ENCODE assay signal across 14 cellular contexts in the genomic region with DNA sequence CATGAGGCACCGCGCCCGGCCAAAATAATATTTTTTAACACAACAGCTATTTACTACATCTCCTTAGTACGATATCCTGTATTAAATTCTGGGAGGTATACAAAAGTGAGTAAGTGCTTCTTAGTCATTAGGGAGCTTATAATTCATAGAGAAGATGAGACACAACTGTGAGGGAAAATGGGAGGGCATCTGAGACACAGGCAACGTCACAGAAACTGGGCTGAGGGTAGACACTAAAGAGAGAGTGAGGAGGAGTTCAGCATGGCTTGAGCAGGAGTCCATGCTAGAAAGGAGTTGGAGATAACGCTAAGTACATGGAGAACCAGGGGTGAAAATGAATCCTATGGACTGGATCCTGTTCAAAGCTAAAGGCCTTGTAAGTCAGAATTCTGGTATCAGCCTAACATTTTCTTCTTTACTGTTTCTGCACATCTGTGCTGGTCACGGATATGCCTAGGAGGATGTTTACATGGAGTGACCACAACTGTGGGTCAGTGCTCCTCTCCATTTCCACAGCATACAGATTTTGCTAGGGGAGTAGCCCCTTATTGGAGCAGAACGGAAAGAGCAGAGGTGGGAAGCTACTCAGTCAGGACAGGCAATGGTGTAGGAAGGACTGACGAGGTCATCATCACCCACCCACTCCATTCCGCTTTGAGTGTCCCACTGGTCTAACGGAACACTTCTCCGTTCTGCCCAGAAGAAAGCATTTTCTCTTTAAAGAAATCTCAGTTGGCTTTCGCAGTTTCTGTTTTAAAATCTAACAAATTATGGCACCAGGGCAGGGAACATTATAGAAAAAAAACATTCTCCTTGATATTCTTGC.
"Had no signal": no experiment of that assay in that cellular context is flagged by ENCODE, and none has a peak within 500 bp of the region (broad histone marks: within the 10 kb centered on the region; RNA-seq: fewer than 3 reads in every experiment).

No MANE protein-coding gene starts in this region.

- H3K4me3 ChIP-seq: esophagus muscularis mucosa, heart left ventricle, left lung, ovary, transverse colon had no signal

- H3K27me3 Mint-ChIP-seq: activated naive CD8-positive, alpha-beta T cell; memory B cell had no signal

- H3K4me1 Mint-ChIP-seq: memory B cell had no signal

- H3K4me3 Mint-ChIP-seq: activated naive CD8-positive, alpha-beta T cell; memory B cell; neural crest cell; T-helper 1 cell treated with Interleukin-12 subunit alpha and Interleukin-12 subunit beta and Interleukin-4 antibody, amounts not matched to agents 30 μg/mL and 1 μg/mL, for 36 hours had no signal

- H3K9me3 Mint-ChIP-seq: memory B cell; T-helper 1 cell treated with Interleukin-12 subunit alpha and Interleukin-12 subunit beta and Interleukin-4 antibody, amounts not matched to agents 30 μg/mL and 1 μg/mL, for 36 hours had no signal

- H3K4me1 ChIP-seq: left lung, transverse colon had no signal

- H3K27me3 ChIP-seq: esophagus muscularis mucosa, heart left ventricle, left lung, ovary, transverse colon had no signal

- ATAC-seq: heart left ventricle, left lung had no signal

- H3K27ac Mint-ChIP-seq: activated naive CD8-positive, alpha-beta T cell; memory B cell; T-helper 1 cell treated with Interleukin-12 subunit alpha and Interleukin-12 subunit beta and Interleukin-4 antibody, amounts not matched to agents 30 μg/mL and 1 μg/mL, for 36 hours had no signal

- DNase-seq: activated CD4-positive, alpha-beta T cell treated with anti-CD3 and anti-CD28 coated beads, Interleukin-2, amount 50 U/mL, for 48 hours; activated effector memory CD4-positive, alpha-beta T cell treated with anti-CD3 and anti-CD28 coated beads, Interleukin-2, amount 50 U/mL, for 16 hours; anterior cingulate cortex; heart left ventricle; left lung; ovary; stimulated activated CD4-positive, alpha-beta T cell treated with anti-CD3 and anti-CD28 coated beads, Interleukin-15, amount 100 ng/mL, for 24 hours; stimulated activated CD4-positive, alpha-beta T cell treated with anti-CD3 and anti-CD28 coated beads, Interleukin-4, amount 100 ng/mL, for 4 hours; transverse colon had no signal

- H3K36me3 ChIP-seq: esophagus muscularis mucosa, heart left ventricle, left lung, ovary, transverse colon had no signal

- H3K9me3 ChIP-seq: esophagus muscularis mucosa, heart left ventricle, left lung, ovary, transverse colon had no signal

- H3K27ac ChIP-seq: esophagus muscularis mucosa, heart left ventricle, left lung, ovary, transverse colon had no signal
